17 cellular contexts compared by ENCODE assay signal in the genomic region with DNA sequence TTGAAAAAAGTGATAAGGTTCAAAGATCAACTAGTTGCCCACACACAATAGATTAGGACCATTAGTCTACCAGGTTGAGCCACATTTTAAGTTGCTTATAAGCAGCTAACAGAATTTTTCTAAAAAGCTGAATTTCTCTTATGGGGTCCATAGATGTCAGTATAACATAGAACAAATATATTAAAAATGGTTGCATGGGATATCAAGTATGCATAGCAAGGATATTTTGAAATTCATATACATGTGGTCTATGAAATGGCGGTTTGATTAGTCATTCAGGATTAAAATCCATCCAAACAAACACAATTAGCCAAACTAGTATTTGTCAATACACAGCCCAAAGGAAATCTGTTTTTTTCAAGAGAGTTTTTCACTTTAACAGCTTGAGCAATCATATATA. TPM values are rescaled to one million over a fixed set of nuclear protein-coding genes. Genes with fewer than 3 reads are reported as not detected.
A peak's percentile ranks its signal among the peaks of the same experiment; 100 is the strongest.
DNase-seq lines count a peak whose midpoint lies in the region; ATAC-seq and TF ChIP-seq lines count a peak whose summit lies in the region.
"Had no signal": no experiment of that assay in that cellular context is flagged by ENCODE, and none has a peak within 500 bp of the region (broad histone marks: within the 10 kb centered on the region; RNA-seq: fewer than 3 reads in every experiment).

No MANE protein-coding gene starts in this region.

- POLR2A ChIA-PET in OCI-LY7 (lab: Charles Lee) = no interaction called here

- 0 out of 2 replicates have a peak overlapping the region, but pooled peaks have one; percentile 19 for H2AFZ ChIP-seq in OCI-LY7 (ENCODE audit: low read length)

- no peaks in the 10 kb centered on the region for H3K9me2 ChIP-seq in OCI-LY7 (ENCODE audit: insufficient read depth, low read length)

- BruUV-seq in OCI-LY7 (replicated peaks; lab: Mats Ljungman, UMichigan) = no TSS peak

- intact Hi-C loops in OCI-LY7 (cut with micrococcal nuclease; ENCODE audit: unreplicated experiment) = no loop called here

- no peak overlapping the region for H3K27ac ChIP-seq in OCI-LY7 (ENCODE audit: low read depth, low read length, poor library complexity, severe bottlenecking)
- H3K27ac ChIP-seq: neutrophil, stomach had no signal

- TF ChIP-seq CTCF in OCI-LY7 (conservative IDR thresholded peaks at IDR 0.05; ENCODE audit: low read length) = peak; percentile 56

- H3K4me2 ChIP-seq in OCI-LY7 (ENCODE audit: low read length) = peak overlapping the region; percentile 1; the same call in 1 of the 2 replicates

- no peaks in the 10 kb centered on the region for H4K20me1 ChIP-seq in OCI-LY7 (ENCODE audit: insufficient read depth, low read length)

- H3K4me1 ChIP-seq in OCI-LY7 (ENCODE audit: insufficient read depth, low read length, poor library complexity, severe bottlenecking) = no peaks in the 10 kb centered on the region
- H3K4me1 ChIP-seq: stomach had no signal

- no peaks in the 10 kb centered on the region for H3K79me2 ChIP-seq in OCI-LY7 (ENCODE audit: insufficient read depth, low read depth, low read length)

- H3K4me3 ChIP-seq in OCI-LY7 (ENCODE audit: low read depth, low read length, poor library complexity, severe bottlenecking) = no peak overlapping the region
- H3K4me3 ChIP-seq: stomach had no signal

- CTCF ChIA-PET in OCI-LY7 (lab: Charles Lee; ENCODE audit: unreplicated experiment) = no interaction called here

- no peaks in the 10 kb centered on the region for H3K9me3 ChIP-seq in OCI-LY7 (ENCODE audit: low read length)
- H3K9me3 ChIP-seq: neutrophil, stomach had no signal

- no peaks in the 10 kb centered on the region for H3K36me3 ChIP-seq in OCI-LY7 (ENCODE audit: insufficient read depth, low read length)
- H3K36me3 ChIP-seq: neutrophil, stomach had no signal

- peak; percentile 3 for DNase-seq in DMS114 treated with DMSO at 0.1 percent for 48 hours (lab: John Stamatoyannopoulos, UW; ENCODE audit: unreplicated experiment)
- peak; percentile 16 for DNase-seq in H4 (ENCODE audit: low spot score)
- DNase-seq in OCI-LY7 (ENCODE audit: low spot score) = no peak
- peak; percentile 37 for DNase-seq in fibroblast of peridontal ligament (ENCODE audit: extremely low read depth)
- DNase-seq in NCI-H1417 treated with DMSO at 0.1 percent for 48 hours (lab: John Stamatoyannopoulos, UW) = no peak
- no peak for DNase-seq in GDM1 (lab: John Stamatoyannopoulos, UW)
- DNase-seq: activated naive CD4-positive, alpha-beta T cell treated with anti-CD3 and anti-CD28 coated beads, Interleukin-2, amount 50 U/mL, for 16 hours; C1 segment of cervical spinal cord; cerebellar nuclear complex; NCI-H1417; NCI-H82; SIG-M5; stomach had no signal

- ATAC-seq in activated CD4-positive, CD25-positive, alpha-beta regulatory T cell treated with anti-CD3 and anti-CD28 coated beads, Interleukin-2, amount 50 U/mL, for 24 hours = no peak
- no peak for ATAC-seq in HG02884 (IDR thresholded peaks at IDR 0.05; ENCODE audit: unreplicated experiment)

RNA-seq across cellular contexts. Expression of gene AMOT, which starts 33.5 kb away (rescaled TPM):
- 4.3 and 6.7 TPM in 2 replicates for total RNA-seq in H4 (2014; rRNA removed; shearing (Covaris generic))
- 0.51 and 0.95 TPM in 2 replicates for total RNA-seq in OCI-LY7 (2014; rRNA removed; shearing (Covaris generic))
- total RNA-seq in OCI-LY7 (2022) = 6.2 and 6.8 TPM in 2 replicates
- total RNA-seq: G401 had no signal

Comparison
In these comparisons a context has a peak if more than half of its experiments do, and no peak if none do; other contexts are left out.
1. DNase-seq: peak in DMS114 treated with DMSO at 0.1 percent for 48 hours (single experiment), H4 (single experiment) and fibroblast of peridontal ligament (single experiment); none in OCI-LY7 (single experiment), NCI-H1417 treated with DMSO at 0.1 percent for 48 hours (single experiment) and GDM1 (single experiment).